ENCODE assay signal across 14 cellular contexts in genomic region chr11:65885231-65885630, GRCh38. TPM values are rescaled to one million over a fixed set of nuclear protein-coding genes. Genes with fewer than 3 reads are reported as not detected.
DNase-seq lines count a peak whose midpoint lies in the region; ATAC-seq lines count a peak whose summit lies in the region.
"Had no signal": no experiment of that assay in that cellular context is flagged by ENCODE, and none has a peak within 500 bp of the region (broad histone marks: within the 10 kb centered on the region; RNA-seq: fewer than 3 reads in every experiment).

No MANE protein-coding gene starts in this region.

- no peaks in the 10 kb centered on the region for H3K9me3 ChIP-seq in HAP-1

- in situ Hi-C loops in HAP-1 (cut with MboI; ENCODE audit: low sequenced_read_pairs): no loop called here

- H3K36me3 ChIP-seq in HAP-1 (replicated peaks): peaks cover 48% of the 10 kb centered on the region

- H3K9me3 Mint-ChIP-seq in activated T-helper 1 cell treated with anti-CD3 and anti-CD28 coated beads, Interleukin-12 subunit alpha, Interleukin-12 subunit beta, Interleukin-2, Interleukin-4 antibody, amounts not matched to agents 30 ng/mL and 10 ng/mL and 1 ng/mL, durations not matched to agents 14 hours and 24 hours and 36 hours: no peaks in the 10 kb centered on the region
- no peaks in the 10 kb centered on the region for H3K9me3 Mint-ChIP-seq in naive thymus-derived CD8-positive, alpha-beta T cell
- H3K9me3 Mint-ChIP-seq: CD8-positive, alpha-beta T cell had no signal

- H3K4me3 Mint-ChIP-seq in activated T-helper 1 cell treated with anti-CD3 and anti-CD28 coated beads, Interleukin-12 subunit alpha, Interleukin-12 subunit beta, Interleukin-2, Interleukin-4 antibody, amounts not matched to agents 30 ng/mL and 10 ng/mL and 1 ng/mL, durations not matched to agents 14 hours and 24 hours and 36 hours: peak overlapping the region; percentile 33
- H3K4me3 Mint-ChIP-seq in naive thymus-derived CD8-positive, alpha-beta T cell: peak overlapping the region in 1 of 10 donors; percentile 45
- H3K4me3 Mint-ChIP-seq: activated naive CD8-positive, alpha-beta T cell; CD8-positive, alpha-beta T cell; GM23338 had no signal

- intact Hi-C loops in activated T-helper 1 cell treated with anti-CD3 and anti-CD28 coated beads, Interleukin-12 subunit alpha, Interleukin-12 subunit beta, Interleukin-2, Interleukin-4 antibody, amounts not matched to agents 30 ng/mL and 10 ng/mL and 1 ng/mL, durations not matched to agents 14 hours and 24 hours and 36 hours (cut with micrococcal nuclease): loop anchor here (2.0 kb wide), 1 partner anchor 16 kb away; the partner anchor contains the start of gene FOSL1

- no peak for ATAC-seq in naive thymus-derived CD8-positive, alpha-beta T cell
- ATAC-seq in GM19023 (IDR thresholded peaks at IDR 0.05; ENCODE audit: unreplicated experiment): no peak

- H3K27ac Mint-ChIP-seq in activated T-helper 1 cell treated with anti-CD3 and anti-CD28 coated beads, Interleukin-12 subunit alpha, Interleukin-12 subunit beta, Interleukin-2, Interleukin-4 antibody, amounts not matched to agents 30 ng/mL and 10 ng/mL and 1 ng/mL, durations not matched to agents 14 hours and 24 hours and 36 hours: no peak overlapping the region
- peak overlapping the region in 6 of 10 donors; percentile 50 to 90 (median 66) for H3K27ac Mint-ChIP-seq in naive thymus-derived CD8-positive, alpha-beta T cell
- H3K27ac Mint-ChIP-seq: GM23338 had no signal

- DNase-seq in stimulated activated CD4-positive, alpha-beta T cell treated with anti-CD3 and anti-CD28 coated beads, Interleukin-1b, Interleukin-23, amount 100 ng/mL, for 48 hours: peak; percentile 1
- DNase-seq in stimulated activated CD4-positive, alpha-beta T cell treated with anti-CD3 and anti-CD28 coated beads, Interleukin-2, amount 100 ng/mL, for 24 hours: no peak
- DNase-seq in activated T-helper 1 cell treated with anti-CD3 and anti-CD28 coated beads, Interleukin-12 subunit alpha, Interleukin-12 subunit beta, Interleukin-2, Interleukin-4 antibody, amounts not matched to agents 30 ng/mL and 10 ng/mL and 1 ng/mL, durations not matched to agents 14 hours and 24 hours and 36 hours (ENCODE audit: low spot score): no peak
- DNase-seq in naive thymus-derived CD8-positive, alpha-beta T cell: no peak
- no peak for DNase-seq in activated CD8-positive, alpha-beta memory T cell treated with anti-CD3 and anti-CD28 coated beads, Interleukin-2, amount 50 U/mL, for 48 hours
- no peak for DNase-seq in HAP-1 (ENCODE audit: low spot score in 2 of 2)
- no peak for DNase-seq in NCI-H82 treated with DMSO at 0.1 percent for 48 hours (lab: John Stamatoyannopoulos, UW; ENCODE audit: unreplicated experiment)

- POLR2A ChIA-PET in naive thymus-derived CD8-positive, alpha-beta T cell (lab: Charles Lee): interaction anchor here (0.6 to 16.8 kb wide), 16 partner anchors 10 to 1720 kb away, joined by 3 to 405 read pairs (median 6); partner anchors contain the start of genes AP5B1, CFL1, CTSW and EFEMP2

- peaks cover 23% of the 10 kb centered on the region for H3K4me1 ChIP-seq in HAP-1

- H3K27me3 Mint-ChIP-seq in activated T-helper 1 cell treated with anti-CD3 and anti-CD28 coated beads, Interleukin-12 subunit alpha, Interleukin-12 subunit beta, Interleukin-2, Interleukin-4 antibody, amounts not matched to agents 30 ng/mL and 10 ng/mL and 1 ng/mL, durations not matched to agents 14 hours and 24 hours and 36 hours (ENCODE audit: insufficient read depth): no peaks in the 10 kb centered on the region
- no peaks in the 10 kb centered on the region for H3K27me3 Mint-ChIP-seq in naive thymus-derived CD8-positive, alpha-beta T cell
- H3K27me3 Mint-ChIP-seq: activated naive CD8-positive, alpha-beta T cell had no signal

- no peaks in the 10 kb centered on the region for H3K27me3 ChIP-seq in HAP-1 (ENCODE audit: low read depth)

- H3K4me1 Mint-ChIP-seq in activated T-helper 1 cell treated with anti-CD3 and anti-CD28 coated beads, Interleukin-12 subunit alpha, Interleukin-12 subunit beta, Interleukin-2, Interleukin-4 antibody, amounts not matched to agents 30 ng/mL and 10 ng/mL and 1 ng/mL, durations not matched to agents 14 hours and 24 hours and 36 hours (ENCODE audit: low read depth): peaks cover 56% of the 10 kb centered on the region
- peaks cover 34 to 84% (median 71%) of the 10 kb centered on the region in 4 donors for H3K4me1 Mint-ChIP-seq in naive thymus-derived CD8-positive, alpha-beta T cell

- H3K4me3 ChIP-seq in HAP-1: no peak overlapping the region
- H3K4me3 ChIP-seq: coronary artery, GM23338 had no signal

- peaks cover 29% of the 10 kb centered on the region for H3K36me3 Mint-ChIP-seq in activated T-helper 1 cell treated with anti-CD3 and anti-CD28 coated beads, Interleukin-12 subunit alpha, Interleukin-12 subunit beta, Interleukin-2, Interleukin-4 antibody, amounts not matched to agents 30 ng/mL and 10 ng/mL and 1 ng/mL, durations not matched to agents 14 hours and 24 hours and 36 hours (ENCODE audit: low read depth)
- peaks cover 0 to 33% (median 2%) of the 10 kb centered on the region in 3 donors for H3K36me3 Mint-ChIP-seq in naive thymus-derived CD8-positive, alpha-beta T cell
- H3K36me3 Mint-ChIP-seq: activated naive CD8-positive, alpha-beta T cell had no signal

RNA-seq across cellular contexts. Expression of gene FIBP, which starts 3.0 kb away (rescaled TPM):
- total RNA-seq in activated T-helper 1 cell treated with anti-CD3 and anti-CD28 coated beads, Interleukin-12 subunit alpha, Interleukin-12 subunit beta, Interleukin-2, Interleukin-4 antibody, amounts not matched to agents 30 ng/mL and 10 ng/mL and 1 ng/mL, durations not matched to agents 14 hours and 24 hours and 36 hours: 86.8 and 93.2 TPM in 2 replicates
- total RNA-seq in naive thymus-derived CD8-positive, alpha-beta T cell: 10 to 100 TPM; 33.0 to 35.6 TPM
- polyA plus RNA-seq in naive thymus-derived CD8-positive, alpha-beta T cell: 10 to 100 TPM; 74.9 to 97.6 (median 86.0) TPM

RNA-seq across cellular contexts. Expression of gene CCDC85B, which starts 5.2 kb away (rescaled TPM):
- total RNA-seq in activated T-helper 1 cell treated with anti-CD3 and anti-CD28 coated beads, Interleukin-12 subunit alpha, Interleukin-12 subunit beta, Interleukin-2, Interleukin-4 antibody, amounts not matched to agents 30 ng/mL and 10 ng/mL and 1 ng/mL, durations not matched to agents 14 hours and 24 hours and 36 hours: 66.7 and 70.8 TPM in 2 replicates
- total RNA-seq in naive thymus-derived CD8-positive, alpha-beta T cell: 10 to 100 TPM; 25.8 to 29.5 TPM
- 10 to 100 TPM; 77.2 to 83.6 (median 83.0) TPM for polyA plus RNA-seq in naive thymus-derived CD8-positive, alpha-beta T cell

RNA-seq across cellular contexts. Expression of gene CTSW, which starts 5.6 kb away (rescaled TPM):
- 5.7 and 7.4 TPM in 2 replicates for total RNA-seq in activated T-helper 1 cell treated with anti-CD3 and anti-CD28 coated beads, Interleukin-12 subunit alpha, Interleukin-12 subunit beta, Interleukin-2, Interleukin-4 antibody, amounts not matched to agents 30 ng/mL and 10 ng/mL and 1 ng/mL, durations not matched to agents 14 hours and 24 hours and 36 hours
- 10 to 100 TPM; 52.1 to 52.6 TPM for total RNA-seq in naive thymus-derived CD8-positive, alpha-beta T cell
- 100 to 1,000 TPM; 255 to 495 (median 475) TPM for polyA plus RNA-seq in naive thymus-derived CD8-positive, alpha-beta T cell
- total RNA-seq: GM23338, myocyte had no signal
- polyA plus RNA-seq: GM23338 had no signal

RNA-seq across cellular contexts. Expression of gene EFEMP2, which starts 12.6 kb away (rescaled TPM):
- 6.5 and 7.9 TPM in 2 replicates for total RNA-seq in activated T-helper 1 cell treated with anti-CD3 and anti-CD28 coated beads, Interleukin-12 subunit alpha, Interleukin-12 subunit beta, Interleukin-2, Interleukin-4 antibody, amounts not matched to agents 30 ng/mL and 10 ng/mL and 1 ng/mL, durations not matched to agents 14 hours and 24 hours and 36 hours
- total RNA-seq in naive thymus-derived CD8-positive, alpha-beta T cell: 10 to 100 TPM; 15.2 to 16.9 TPM
- polyA plus RNA-seq in naive thymus-derived CD8-positive, alpha-beta T cell: 1 to 10 TPM in 2 of 3 donors, not detected in 1; 1.8 to 2.5 TPM

RNA-seq across cellular contexts. Expression of gene FOSL1, which starts 15.0 kb away (rescaled TPM):
- total RNA-seq in activated T-helper 1 cell treated with anti-CD3 and anti-CD28 coated beads, Interleukin-12 subunit alpha, Interleukin-12 subunit beta, Interleukin-2, Interleukin-4 antibody, amounts not matched to agents 30 ng/mL and 10 ng/mL and 1 ng/mL, durations not matched to agents 14 hours and 24 hours and 36 hours: 31.7 and 33.5 TPM in 2 replicates
- not detected for total RNA-seq in naive thymus-derived CD8-positive, alpha-beta T cell
- under 1 TPM in 2 of 3 donors, not detected in 1; 0.17 to 0.22 TPM for polyA plus RNA-seq in naive thymus-derived CD8-positive, alpha-beta T cell
- total RNA-seq: urinary bladder had no signal
